In genomic region chr9:36142510-36143161, GRCh38 we compare ENCODE assay signal across 8 cellular contexts. TPM values are rescaled to one million over a fixed set of nuclear protein-coding genes. Genes with fewer than 3 reads are reported as not detected.
DNase-seq lines count a peak whose midpoint lies in the region; TF ChIP-seq lines count a peak whose summit lies in the region.

No MANE protein-coding gene starts in this region.

- H3K27ac Mint-ChIP-seq in activated naive CD4-positive, alpha-beta T cell treated with anti-CD3 and anti-CD28 coated beads, Interleukin-2, amount 10 ng/mL, durations not matched to agents 7 days and 5 days = peak overlapping the region; percentile 95
- H3K27ac Mint-ChIP-seq in nephron progenitor cell = no peak overlapping the region

- peaks cover 97% of the 10 kb centered on the region for H3K4me1 Mint-ChIP-seq in activated naive CD4-positive, alpha-beta T cell treated with anti-CD3 and anti-CD28 coated beads, Interleukin-2, amount 10 ng/mL, durations not matched to agents 7 days and 5 days
- peaks cover 62% of the 10 kb centered on the region for H3K4me1 Mint-ChIP-seq in nephron progenitor cell

- peaks cover 2% of the 10 kb centered on the region for H3K4me1 ChIP-seq in urinary bladder (ENCODE audit: insufficient read depth)

- 41% methylated on average over 12 of the region's 12 CpGs for WGBS in urinary bladder

- H3K36me3 ChIP-seq in urinary bladder (ENCODE audit: insufficient read depth) = no peaks in the 10 kb centered on the region

- no peak overlapping the region for H3K4me3 ChIP-seq in urinary bladder (ENCODE audit: low read depth, low read length)

- no peak for TF ChIP-seq CTCF in nephron progenitor cell (IDR thresholded peaks at IDR 0.05)

- DNase-seq in activated naive CD4-positive, alpha-beta T cell treated with anti-CD3 and anti-CD28 coated beads, Interleukin-2, amount 10 ng/mL, durations not matched to agents 7 days and 5 days = no peak
- no peak for DNase-seq in activated naive CD4-positive, alpha-beta T cell treated with Interleukin-2 at 50 U/mL for 16 hours
- peak in 6 of 61 donors; percentile 14 to 57 (median 30) for DNase-seq in caudate nucleus (lab: John Stamatoyannopoulos, UW)
- DNase-seq in midbrain (lab: John Stamatoyannopoulos, UW) = peak; percentile 53
- no peak for DNase-seq in stimulated activated CD4-positive, alpha-beta T cell treated with anti-CD3 and anti-CD28 coated beads, Interleukin-1b, Interleukin-23, amount 100 ng/mL, for 48 hours
- DNase-seq in NCI-H2196 treated with DMSO at 0.1 percent for 48 hours (lab: John Stamatoyannopoulos, UW; ENCODE audit: unreplicated experiment) = no peak
- DNase-seq in nephron progenitor cell = no peak

- H3K27ac ChIP-seq in caudate nucleus (ENCODE audit: low read depth, low read length) = peak overlapping the region; percentile 74
- H3K27ac ChIP-seq in urinary bladder (ENCODE audit: low read depth) = peak overlapping the region; percentile 51

- H3K4me3 Mint-ChIP-seq in activated naive CD4-positive, alpha-beta T cell treated with anti-CD3 and anti-CD28 coated beads, Interleukin-2, amount 10 ng/mL, durations not matched to agents 7 days and 5 days = peak overlapping the region; percentile 86
- H3K4me3 Mint-ChIP-seq in nephron progenitor cell = no peak overlapping the region

- peaks cover 19% of the 10 kb centered on the region for H3K9me3 Mint-ChIP-seq in activated naive CD4-positive, alpha-beta T cell treated with anti-CD3 and anti-CD28 coated beads, Interleukin-2, amount 10 ng/mL, durations not matched to agents 7 days and 5 days
- H3K9me3 Mint-ChIP-seq in nephron progenitor cell = peaks cover 14% of the 10 kb centered on the region

- CTCF ChIA-PET in activated naive CD4-positive, alpha-beta T cell treated with anti-CD3 and anti-CD28 coated beads, Interleukin-2, amount 10 ng/mL, durations not matched to agents 7 days and 5 days (lab: Charles Lee) = interaction anchor here (1.0 to 2.8 kb wide), 4 partner anchors 19 to 39 kb away, joined by 3 to 16 read pairs (median 6); no protein-coding TSS in a partner anchor

- H3K36me3 Mint-ChIP-seq in activated naive CD4-positive, alpha-beta T cell treated with anti-CD3 and anti-CD28 coated beads, Interleukin-2, amount 10 ng/mL, durations not matched to agents 7 days and 5 days = peaks cover 70% of the 10 kb centered on the region
- H3K36me3 Mint-ChIP-seq in nephron progenitor cell (ENCODE audit: low read depth) = peaks cover 33% of the 10 kb centered on the region

- peaks cover 18% of the 10 kb centered on the region for H3K27me3 Mint-ChIP-seq in activated naive CD4-positive, alpha-beta T cell treated with anti-CD3 and anti-CD28 coated beads, Interleukin-2, amount 10 ng/mL, durations not matched to agents 7 days and 5 days
- H3K27me3 Mint-ChIP-seq in nephron progenitor cell (ENCODE audit: low read depth, poor library complexity) = peaks cover 17% of the 10 kb centered on the region

RNA-seq across cellular contexts. Expression of gene GLIPR2, which starts 6.1 kb away (rescaled TPM):
- 54.9 TPM for total RNA-seq in urinary bladder
- 74.7 TPM for polyA plus RNA-seq in urinary bladder

RNA-seq across cellular contexts. Expression of gene CCIN, which starts 26.6 kb away (rescaled TPM):
- total RNA-seq in urinary bladder = 1.1 TPM
- polyA plus RNA-seq in urinary bladder = 0.38 TPM

RNA-seq across cellular contexts. Expression of gene CLTA, which starts 48.1 kb away (rescaled TPM):
- 120 TPM for total RNA-seq in urinary bladder
- polyA plus RNA-seq in urinary bladder = 210 TPM
